Comparison of ENCODE assay signal across 1 cellular context in the genomic region with DNA sequence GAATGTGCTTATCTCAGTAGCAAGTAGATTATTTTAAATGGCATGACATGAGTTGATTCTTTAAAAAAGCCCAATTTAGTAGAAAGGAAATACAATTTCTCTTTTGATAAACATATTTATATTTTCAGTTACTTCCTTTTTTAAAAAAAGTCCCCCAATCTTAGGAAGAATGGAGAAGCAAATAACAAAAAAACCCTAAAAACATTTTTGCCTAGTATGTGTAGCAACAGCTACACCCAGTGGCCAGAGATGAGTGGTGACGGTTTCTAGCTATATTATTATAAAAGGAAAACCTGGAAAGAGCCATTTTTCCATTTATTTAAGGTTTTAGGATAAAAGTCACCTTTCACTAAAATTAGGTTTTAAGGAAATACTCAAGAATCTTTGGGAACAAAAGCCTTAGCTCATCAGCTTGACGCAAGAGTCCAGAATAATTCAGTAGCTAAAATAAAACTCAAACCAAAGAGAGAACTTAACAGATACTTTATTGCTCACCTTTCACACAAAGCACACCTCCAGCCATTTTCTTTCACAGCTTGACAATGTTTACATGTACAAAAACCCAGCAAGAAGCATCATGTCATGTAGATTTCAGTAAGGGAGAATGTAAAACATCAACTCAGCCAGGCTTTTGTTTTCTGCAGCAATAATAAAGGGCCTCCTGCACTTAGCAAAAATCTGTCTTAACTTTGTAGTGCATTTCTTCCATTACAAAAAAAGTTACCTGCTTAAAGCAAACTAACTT.
TF ChIP-seq lines count a peak whose summit lies in the region.

No MANE protein-coding gene starts in this region.

TF ChIP-seq in HEK293, 187 proteins besides CTCF, POLR2A, EP300 and RAD21 (continued from another document):
- TF ChIP-seq IKZF3 (tag by site-specific recombination; IDR thresholded peaks at IDR 0.05) (0 out of 2 replicates have a peak, but pooled peaks have one; percentile 24), ZNF202 (tag by site-specific recombination; IDR thresholded peaks at IDR 0.05; ENCODE audit: borderline replicate concordance) (no peak), ZNF561 (tag by site-specific recombination; IDR thresholded peaks at IDR 0.05; ENCODE audit: borderline replicate concordance) (no peak)
- TF ChIP-seq, protein P1, sequence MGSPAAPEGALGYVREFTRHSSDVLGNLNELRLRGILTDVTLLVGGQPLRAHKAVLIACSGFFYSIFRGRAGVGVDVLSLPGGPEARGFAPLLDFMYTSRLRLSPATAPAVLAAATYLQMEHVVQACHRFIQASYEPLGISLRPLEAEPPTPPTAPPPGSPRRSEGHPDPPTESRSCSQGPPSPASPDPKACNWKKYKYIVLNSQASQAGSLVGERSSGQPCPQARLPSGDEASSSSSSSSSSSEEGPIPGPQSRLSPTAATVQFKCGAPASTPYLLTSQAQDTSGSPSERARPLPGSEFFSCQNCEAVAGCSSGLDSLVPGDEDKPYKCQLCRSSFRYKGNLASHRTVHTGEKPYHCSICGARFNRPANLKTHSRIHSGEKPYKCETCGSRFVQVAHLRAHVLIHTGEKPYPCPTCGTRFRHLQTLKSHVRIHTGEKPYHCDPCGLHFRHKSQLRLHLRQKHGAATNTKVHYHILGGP (tag by site-specific recombination; IDR thresholded peaks at IDR 0.05): no peak
